1 cellular context compared by ENCODE assay signal in the genomic region with DNA sequence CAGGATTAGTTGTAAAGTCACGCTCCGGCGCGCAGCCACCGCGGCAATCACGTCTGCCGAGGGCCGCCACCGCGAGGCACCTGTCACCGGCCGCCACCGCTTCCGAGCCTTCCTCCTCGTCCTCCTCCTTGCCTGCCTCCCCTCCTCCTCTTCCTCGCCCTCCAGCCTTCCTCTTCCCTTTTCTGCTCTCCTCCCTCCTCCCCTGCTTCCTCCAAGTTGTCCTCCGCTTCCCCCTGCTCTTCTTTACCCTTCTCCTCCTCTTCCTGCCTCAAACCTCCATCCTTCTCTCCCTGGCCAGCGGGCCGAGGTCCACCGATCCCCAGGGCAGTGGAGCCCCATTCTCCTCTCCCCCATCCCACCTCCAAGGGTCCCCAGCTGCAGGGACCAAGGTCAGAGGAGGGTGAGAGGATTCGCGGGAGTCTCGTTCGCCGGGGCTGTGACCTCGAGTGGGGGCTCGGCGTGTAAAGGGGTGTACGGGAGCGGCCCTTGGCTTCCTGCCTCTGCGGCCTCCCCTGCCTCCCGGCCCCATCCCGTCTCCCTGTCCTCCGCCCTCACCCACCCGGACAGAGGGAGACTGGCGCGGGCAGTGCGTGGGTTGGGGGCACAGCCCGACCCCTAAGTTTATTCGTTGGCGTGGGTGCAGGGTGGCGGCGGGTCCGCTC.
A peak's percentile ranks its signal among the peaks of the same experiment; 100 is the strongest.
TF ChIP-seq lines count a peak whose summit lies in the region.

No MANE protein-coding gene starts in this region.

TF ChIP-seq in HEK293, 187 proteins besides CTCF, POLR2A, EP300 and RAD21 (continued from another document and continues in another):
- TF ChIP-seq ZNF707 (tag by site-specific recombination; IDR thresholded peaks at IDR 0.05) = peak; percentile 29; the same call in 1 of the 2 replicates
- peak; percentile 92 for TF ChIP-seq ZEB2 (tag by site-specific recombination; IDR thresholded peaks at IDR 0.05)
- TF ChIP-seq, protein P1, sequence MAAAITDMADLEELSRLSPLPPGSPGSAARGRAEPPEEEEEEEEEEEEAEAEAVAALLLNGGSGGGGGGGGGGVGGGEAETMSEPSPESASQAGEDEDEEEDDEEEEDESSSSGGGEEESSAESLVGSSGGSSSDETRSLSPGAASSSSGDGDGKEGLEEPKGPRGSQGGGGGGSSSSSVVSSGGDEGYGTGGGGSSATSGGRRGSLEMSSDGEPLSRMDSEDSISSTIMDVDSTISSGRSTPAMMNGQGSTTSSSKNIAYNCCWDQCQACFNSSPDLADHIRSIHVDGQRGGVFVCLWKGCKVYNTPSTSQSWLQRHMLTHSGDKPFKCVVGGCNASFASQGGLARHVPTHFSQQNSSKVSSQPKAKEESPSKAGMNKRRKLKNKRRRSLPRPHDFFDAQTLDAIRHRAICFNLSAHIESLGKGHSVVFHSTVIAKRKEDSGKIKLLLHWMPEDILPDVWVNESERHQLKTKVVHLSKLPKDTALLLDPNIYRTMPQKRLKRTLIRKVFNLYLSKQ (tag by site-specific recombination; IDR thresholded peaks at IDR 0.05; ENCODE audit: borderline replicate concordance) = no peak
- TF ChIP-seq SCRT2 (tag by site-specific recombination; IDR thresholded peaks at IDR 0.05) = peak; percentile 70; the same call in 1 of the 2 replicates
- TF ChIP-seq ZNF221 (tag by site-specific recombination; IDR thresholded peaks at IDR 0.05; ENCODE audit: borderline replicate concordance) = no peak
- TF ChIP-seq ZNF391 (tag by site-specific recombination; IDR thresholded peaks at IDR 0.05; ENCODE audit: borderline replicate concordance, low read depth) = peak; percentile 86; the same call in 1 of the 2 replicates
- peak; percentile 54; the same call in 1 of the 2 replicates for TF ChIP-seq ZBTB8A (tag by site-specific recombination; IDR thresholded peaks at IDR 0.05)
- TF ChIP-seq RBAK (tag by site-specific recombination; IDR thresholded peaks at IDR 0.05) = no peak
- peak; percentile 57; the same call in 1 of the 2 replicates for TF ChIP-seq TRIM28 (IDR thresholded peaks at IDR 0.05; ENCODE audit: borderline replicate concordance, low read length)
- TF ChIP-seq ZNF530 (tag by site-specific recombination; IDR thresholded peaks at IDR 0.05; ENCODE audit: low read depth) = no peak
- TF ChIP-seq ZNF121 (tag by site-specific recombination; IDR thresholded peaks at IDR 0.05) = 0 out of 2 replicates have a peak, but pooled peaks have one; percentile 41
- TF ChIP-seq ZNF76 (tag by site-specific recombination; IDR thresholded peaks at IDR 0.05; ENCODE audit: borderline replicate concordance, low read depth) = peak; percentile 24; the same call in 1 of the 2 replicates
- peak; percentile 64 for TF ChIP-seq GLIS1 (tag by site-specific recombination; IDR thresholded peaks at IDR 0.05)
- TF ChIP-seq, protein P2, sequence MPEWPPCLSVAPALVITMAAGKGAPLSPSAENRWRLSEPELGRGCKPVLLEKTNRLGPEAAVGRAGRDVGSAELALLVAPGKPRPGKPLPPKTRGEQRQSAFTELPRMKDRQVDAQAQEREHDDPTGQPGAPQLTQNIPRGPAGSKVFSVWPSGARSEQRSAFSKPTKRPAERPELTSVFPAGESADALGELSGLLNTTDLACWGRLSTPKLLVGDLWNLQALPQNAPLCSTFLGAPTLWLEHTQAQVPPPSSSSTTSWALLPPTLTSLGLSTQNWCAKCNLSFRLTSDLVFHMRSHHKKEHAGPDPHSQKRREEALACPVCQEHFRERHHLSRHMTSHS (tag by site-specific recombination; IDR thresholded peaks at IDR 0.05) = no peak
- no peak for TF ChIP-seq ZNF433 (tag by site-specific recombination; IDR thresholded peaks at IDR 0.05; ENCODE audit: low read depth)
- peak; percentile 42; the same call in 1 of the 2 replicates for TF ChIP-seq ZNF2 (tag by site-specific recombination; IDR thresholded peaks at IDR 0.05)
- TF ChIP-seq ZNF324 (tag by site-specific recombination; IDR thresholded peaks at IDR 0.05) = 0 out of 2 replicates have a peak, but pooled peaks have one; percentile 66
- TF ChIP-seq, protein P3, sequence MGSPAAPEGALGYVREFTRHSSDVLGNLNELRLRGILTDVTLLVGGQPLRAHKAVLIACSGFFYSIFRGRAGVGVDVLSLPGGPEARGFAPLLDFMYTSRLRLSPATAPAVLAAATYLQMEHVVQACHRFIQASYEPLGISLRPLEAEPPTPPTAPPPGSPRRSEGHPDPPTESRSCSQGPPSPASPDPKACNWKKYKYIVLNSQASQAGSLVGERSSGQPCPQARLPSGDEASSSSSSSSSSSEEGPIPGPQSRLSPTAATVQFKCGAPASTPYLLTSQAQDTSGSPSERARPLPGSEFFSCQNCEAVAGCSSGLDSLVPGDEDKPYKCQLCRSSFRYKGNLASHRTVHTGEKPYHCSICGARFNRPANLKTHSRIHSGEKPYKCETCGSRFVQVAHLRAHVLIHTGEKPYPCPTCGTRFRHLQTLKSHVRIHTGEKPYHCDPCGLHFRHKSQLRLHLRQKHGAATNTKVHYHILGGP (tag by site-specific recombination; IDR thresholded peaks at IDR 0.05) = 0 out of 2 replicates have a peak, but pooled peaks have one; percentile 3
- TF ChIP-seq ZNF146 (tag by site-specific recombination; IDR thresholded peaks at IDR 0.05) = peak; percentile 87
- TF ChIP-seq ZBTB26 (tag by site-specific recombination; optimal IDR thresholded peaks at IDR 0.05) = peak; percentile 66
- TF ChIP-seq WT1 (tag by site-specific recombination; IDR thresholded peaks at IDR 0.05) = peak; percentile 77
- no peak for TF ChIP-seq ZNF211 (tag by site-specific recombination; IDR thresholded peaks at IDR 0.05; ENCODE audit: low read depth)
- TF ChIP-seq ZNF140 (tag by site-specific recombination; IDR thresholded peaks at IDR 0.05) = no peak
- TF ChIP-seq, protein P4, sequence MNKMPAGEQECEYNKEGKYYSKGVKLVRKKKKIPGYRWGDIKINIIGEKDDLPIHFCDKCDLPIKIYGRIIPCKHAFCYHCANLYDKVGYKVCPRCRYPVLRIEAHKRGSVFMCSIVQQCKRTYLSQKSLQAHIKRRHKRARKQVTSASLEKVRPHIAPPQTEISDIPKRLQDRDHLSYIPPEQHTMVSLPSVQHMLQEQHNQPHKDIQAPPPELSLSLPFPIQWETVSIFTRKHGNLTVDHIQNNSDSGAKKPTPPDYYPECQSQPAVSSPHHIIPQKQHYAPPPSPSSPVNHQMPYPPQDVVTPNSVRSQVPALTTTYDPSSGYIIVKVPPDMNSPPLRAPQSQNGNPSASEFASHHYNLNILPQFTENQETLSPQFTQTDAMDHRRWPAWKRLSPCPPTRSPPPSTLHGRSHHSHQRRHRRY (tag by site-specific recombination; IDR thresholded peaks at IDR 0.05) = peak; percentile 32
- TF ChIP-seq ZNF571 (tag by site-specific recombination; IDR thresholded peaks at IDR 0.05) = no peak
- peak; percentile 43; the same call in 1 of the 2 replicates for TF ChIP-seq PRDM1 (tag by site-specific recombination; IDR thresholded peaks at IDR 0.05)
- TF ChIP-seq, protein P5, sequence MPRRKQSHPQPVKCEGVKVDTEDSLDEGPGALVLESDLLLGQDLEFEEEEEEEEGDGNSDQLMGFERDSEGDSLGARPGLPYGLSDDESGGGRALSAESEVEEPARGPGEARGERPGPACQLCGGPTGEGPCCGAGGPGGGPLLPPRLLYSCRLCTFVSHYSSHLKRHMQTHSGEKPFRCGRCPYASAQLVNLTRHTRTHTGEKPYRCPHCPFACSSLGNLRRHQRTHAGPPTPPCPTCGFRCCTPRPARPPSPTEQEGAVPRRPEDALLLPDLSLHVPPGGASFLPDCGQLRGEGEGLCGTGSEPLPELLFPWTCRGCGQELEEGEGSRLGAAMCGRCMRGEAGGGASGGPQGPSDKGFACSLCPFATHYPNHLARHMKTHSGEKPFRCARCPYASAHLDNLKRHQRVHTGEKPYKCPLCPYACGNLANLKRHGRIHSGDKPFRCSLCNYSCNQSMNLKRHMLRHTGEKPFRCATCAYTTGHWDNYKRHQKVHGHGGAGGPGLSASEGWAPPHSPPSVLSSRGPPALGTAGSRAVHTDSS (tag by site-specific recombination; IDR thresholded peaks at IDR 0.05) = peak; percentile 99
- peak; percentile 95 for TF ChIP-seq ZBTB48 (tag by site-specific recombination; IDR thresholded peaks at IDR 0.05)
- TF ChIP-seq BCL11A (tag by site-specific recombination; IDR thresholded peaks at IDR 0.05; ENCODE audit: low read depth) = peak; percentile 16; the same call in 1 of the 2 replicates
- TF ChIP-seq ZNF501 (tag by site-specific recombination; IDR thresholded peaks at IDR 0.05) = peak; percentile 84
- TF ChIP-seq KLF1 (tag by site-specific recombination; IDR thresholded peaks at IDR 0.05) = peak; percentile 21; the same call in 1 of the 2 replicates
- TF ChIP-seq ZNF274 (IDR thresholded peaks at IDR 0.05; ENCODE audit: low read length) = no peak
- TF ChIP-seq ZNF274 (tag by site-specific recombination; IDR thresholded peaks at IDR 0.05; ENCODE audit: borderline replicate concordance) = no peak
- TF ChIP-seq ZNF23 (tag by site-specific recombination; IDR thresholded peaks at IDR 0.05; ENCODE audit: borderline replicate concordance) = no peak
- TF ChIP-seq, protein P6, sequence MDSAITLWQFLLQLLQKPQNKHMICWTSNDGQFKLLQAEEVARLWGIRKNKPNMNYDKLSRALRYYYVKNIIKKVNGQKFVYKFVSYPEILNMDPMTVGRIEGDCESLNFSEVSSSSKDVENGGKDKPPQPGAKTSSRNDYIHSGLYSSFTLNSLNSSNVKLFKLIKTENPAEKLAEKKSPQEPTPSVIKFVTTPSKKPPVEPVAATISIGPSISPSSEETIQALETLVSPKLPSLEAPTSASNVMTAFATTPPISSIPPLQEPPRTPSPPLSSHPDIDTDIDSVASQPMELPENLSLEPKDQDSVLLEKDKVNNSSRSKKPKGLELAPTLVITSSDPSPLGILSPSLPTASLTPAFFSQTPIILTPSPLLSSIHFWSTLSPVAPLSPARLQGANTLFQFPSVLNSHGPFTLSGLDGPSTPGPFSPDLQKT (IDR thresholded peaks at IDR 0.05; ENCODE audit: borderline replicate concordance, low read depth, low read length) = no peak
- TF ChIP-seq ZBTB11 (tag by site-specific recombination; conservative IDR thresholded peaks at IDR 0.05; ENCODE audit: low read depth) = 0 out of 2 replicates have a peak, but pooled peaks have one; percentile 22
- TF ChIP-seq ZNF112 (tag by site-specific recombination; IDR thresholded peaks at IDR 0.05) = no peak
- peak; percentile 43 for TF ChIP-seq PRDM10 (tag by site-specific recombination; IDR thresholded peaks at IDR 0.05)
- 0 out of 2 replicates have a peak, but pooled peaks have one; percentile 21 for TF ChIP-seq ZNF423 (tag by site-specific recombination; IDR thresholded peaks at IDR 0.05)
- TF ChIP-seq ZNF629 (tag by site-specific recombination; IDR thresholded peaks at IDR 0.05) = peak; percentile 27; the same call in 1 of the 2 replicates
- no peak for TF ChIP-seq ZNF214 (tag by site-specific recombination; IDR thresholded peaks at IDR 0.05; ENCODE audit: borderline replicate concordance)
- TF ChIP-seq ZBTB7A (tag by site-specific recombination; IDR thresholded peaks at IDR 0.05; ENCODE audit: low read depth) = peak; percentile 86
- TF ChIP-seq ZBTB20 (tag by site-specific recombination; IDR thresholded peaks at IDR 0.05) = peak; percentile 70
- peak; percentile 76; the same call in 1 of the 2 replicates for TF ChIP-seq BCL11B (tag by site-specific recombination; IDR thresholded peaks at IDR 0.05; ENCODE audit: low read depth)
- TF ChIP-seq ZNF658 (tag by site-specific recombination; IDR thresholded peaks at IDR 0.05) = no peak
